In the genomic region with DNA sequence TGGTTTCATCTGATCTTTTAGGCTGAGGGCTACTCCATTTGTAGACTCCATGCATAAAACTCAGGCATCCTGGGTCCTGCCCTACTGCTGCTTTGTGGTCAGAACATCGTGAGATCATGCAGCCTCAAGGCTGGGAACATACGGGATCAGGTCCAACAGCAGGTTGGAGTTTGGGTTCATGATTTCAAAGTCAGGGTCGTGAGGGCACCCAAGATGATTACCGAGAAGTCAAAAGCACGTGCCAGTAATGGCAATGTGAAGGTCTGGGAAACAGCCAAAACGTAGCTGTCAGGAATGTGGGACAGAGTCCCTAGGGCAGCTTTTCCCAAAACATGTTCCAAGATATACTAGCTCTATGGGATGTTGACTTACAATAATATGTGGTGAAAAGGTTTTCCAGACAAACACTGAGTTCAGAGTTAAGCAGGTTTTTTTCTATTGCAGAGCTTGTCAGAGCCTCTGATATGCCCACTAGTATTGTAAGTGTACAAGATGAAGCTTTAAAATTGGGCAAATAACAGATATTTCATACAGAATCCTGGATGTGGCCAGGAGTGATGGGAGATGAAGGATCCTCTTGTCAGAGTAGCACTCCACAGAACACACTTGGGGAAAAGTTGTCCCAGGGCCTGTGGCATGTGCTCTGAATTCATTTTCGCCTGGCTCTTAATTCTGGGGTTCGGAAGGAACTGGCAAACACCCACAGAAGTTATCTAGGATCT, we compare ENCODE assay signal across 7 cellular contexts.
A peak's percentile ranks its signal among the peaks of the same experiment; 100 is the strongest.
DNase-seq lines count a peak whose midpoint lies in the region; ATAC-seq and TF ChIP-seq lines count a peak whose summit lies in the region.

No MANE protein-coding gene starts in this region.

- peak overlapping the region; percentile 56 for H3K9ac ChIP-seq in OCI-LY1 (ENCODE audit: low read length)

- H3K27ac ChIP-seq in OCI-LY1 (ENCODE audit: low read depth, low read length, poor library complexity, severe bottlenecking) (peak overlapping the region; percentile 92), esophagus (ENCODE audit: low read depth in 2 of 2, low read length in 1 of 2) (peak overlapping the region; percentile 44 to 62), muscle layer of duodenum (ENCODE audit: low read length) (peak overlapping the region; percentile 84), upper lobe of right lung (peak overlapping the region; percentile 58)

- 30 to 46% methylated on average over 8 of the region's 8 CpGs for WGBS in esophagus, 2 donors

- no peaks in the 10 kb centered on the region for H3F3A ChIP-seq in OCI-LY1 (ENCODE audit: insufficient read depth, low read length)

- intact Hi-C loops in upper lobe of right lung (cut with DNase I), result no loop called here

- H3K4me1 ChIP-seq in OCI-LY1 (ENCODE audit: insufficient read depth, low read length, severe bottlenecking), result peaks cover 74% of the 10 kb centered on the region
- H3K4me1 ChIP-seq in esophagus (ENCODE audit: control insufficient read depth in 2 of 2, insufficient read depth in 2 of 2, low read length in 1 of 2), result peaks cover 0 to 5% of the 10 kb centered on the region in 2 donors
- H3K4me1 ChIP-seq in muscle layer of duodenum (ENCODE audit: control insufficient read depth in 1 of 2, insufficient read depth in 2 of 2, low read length in 2 of 2), result peaks cover 20 to 34% of the 10 kb centered on the region in 2 donors
- peaks cover 45% of the 10 kb centered on the region for H3K4me1 ChIP-seq in upper lobe of right lung

- H2AFZ ChIP-seq in OCI-LY1 (ENCODE audit: low read length), result no peak overlapping the region

- peaks cover 28% of the 10 kb centered on the region; the same call in 1 of the 2 replicates for H3K79me2 ChIP-seq in OCI-LY1 (ENCODE audit: insufficient read depth, low read length)

- H3K27me3 ChIP-seq in OCI-LY1 (ENCODE audit: insufficient read depth, low read length) (no peaks in the 10 kb centered on the region), esophagus (ENCODE audit: control insufficient read depth in 1 of 2, insufficient read depth in 2 of 2, low read length in 2 of 2) (no peaks in the 10 kb centered on the region), muscle layer of duodenum (ENCODE audit: low read depth, low read length) (no peaks in the 10 kb centered on the region), upper lobe of right lung (no peaks in the 10 kb centered on the region), H7 (ENCODE audit: control insufficient read depth, insufficient read depth, low read length) (no peaks in the 10 kb centered on the region)

- TF ChIP-seq CTCF in OCI-LY1 (IDR thresholded peaks at IDR 0.05; ENCODE audit: low read length) (no peak), upper lobe of right lung (IDR thresholded peaks at IDR 0.05) (no peak)

- H3K9me3 ChIP-seq in OCI-LY1 (ENCODE audit: low read length) (no peaks in the 10 kb centered on the region), esophagus (ENCODE audit: control insufficient read depth in 2 of 2, insufficient read depth in 1 of 2, low read depth in 1 of 2, low read length in 1 of 2) (no peaks in the 10 kb centered on the region), muscle layer of duodenum (ENCODE audit: control insufficient read depth in 1 of 2, low read length in 2 of 2) (no peaks in the 10 kb centered on the region), upper lobe of right lung (no peaks in the 10 kb centered on the region)

- H3K4me3 ChIP-seq in OCI-LY1 (ENCODE audit: low read depth, low read length, poor library complexity, severe bottlenecking), result peak overlapping the region; percentile 41
- no peak overlapping the region for H3K4me3 ChIP-seq in esophagus (ENCODE audit: low read depth in 1 of 2, low read length in 2 of 2)
- H3K4me3 ChIP-seq in muscle layer of duodenum (ENCODE audit: low read depth in 1 of 2, low read length in 2 of 2), result peak overlapping the region; percentile 22 to 41
- H3K4me3 ChIP-seq in upper lobe of right lung, result no peak overlapping the region
- no peak overlapping the region for H3K4me3 ChIP-seq in H7 (ENCODE audit: insufficient read depth, low read depth, low read length)

- H3K36me3 ChIP-seq in OCI-LY1 (ENCODE audit: insufficient read depth, low read length) (no peaks in the 10 kb centered on the region), esophagus (ENCODE audit: control insufficient read depth in 2 of 2, insufficient read depth in 2 of 2, low read length in 1 of 2) (no peaks in the 10 kb centered on the region), muscle layer of duodenum (ENCODE audit: control insufficient read depth in 1 of 2, insufficient read depth in 2 of 2, low read length in 2 of 2) (no peaks in the 10 kb centered on the region), upper lobe of right lung (peaks cover 3% of the 10 kb centered on the region), H7 (replicated peaks; ENCODE audit: control insufficient read depth, insufficient read depth, low read length) (no peaks in the 10 kb centered on the region)

- no peaks in the 10 kb centered on the region for H4K20me1 ChIP-seq in OCI-LY1 (ENCODE audit: insufficient read depth, low read length)

- H3K9me2 ChIP-seq in OCI-LY1 (ENCODE audit: low read depth, low read length), result no peaks in the 10 kb centered on the region

- ATAC-seq in upper lobe of right lung, result peak; percentile 51
- no peak for ATAC-seq in GM21723 (IDR thresholded peaks at IDR 0.05; ENCODE audit: unreplicated experiment)

- peak overlapping the region; percentile 67 for H3K4me2 ChIP-seq in OCI-LY1 (ENCODE audit: low read length)

- DNase-seq in upper lobe of right lung (no peak), H7 (no peak), NCI-H446 treated with DMSO at 0.1 percent for 48 hours (lab: John Stamatoyannopoulos, UW) (no peak)

Comparison
In these comparisons a context has a peak if more than half of its experiments do, and no peak if none do; other contexts are left out.
1. H3K4me3 ChIP-seq: peak in OCI-LY1 (single experiment) and muscle layer of duodenum (2 of 2); none in esophagus (0 of 2), upper lobe of right lung (single experiment) and H7 (single experiment).
2. Peak in every context shown above with its lines, with median percentiles within 50 percentile points of each other: H3K27ac ChIP-seq.